Comparison of ENCODE assay signal across 8 cellular contexts in the genomic region with DNA sequence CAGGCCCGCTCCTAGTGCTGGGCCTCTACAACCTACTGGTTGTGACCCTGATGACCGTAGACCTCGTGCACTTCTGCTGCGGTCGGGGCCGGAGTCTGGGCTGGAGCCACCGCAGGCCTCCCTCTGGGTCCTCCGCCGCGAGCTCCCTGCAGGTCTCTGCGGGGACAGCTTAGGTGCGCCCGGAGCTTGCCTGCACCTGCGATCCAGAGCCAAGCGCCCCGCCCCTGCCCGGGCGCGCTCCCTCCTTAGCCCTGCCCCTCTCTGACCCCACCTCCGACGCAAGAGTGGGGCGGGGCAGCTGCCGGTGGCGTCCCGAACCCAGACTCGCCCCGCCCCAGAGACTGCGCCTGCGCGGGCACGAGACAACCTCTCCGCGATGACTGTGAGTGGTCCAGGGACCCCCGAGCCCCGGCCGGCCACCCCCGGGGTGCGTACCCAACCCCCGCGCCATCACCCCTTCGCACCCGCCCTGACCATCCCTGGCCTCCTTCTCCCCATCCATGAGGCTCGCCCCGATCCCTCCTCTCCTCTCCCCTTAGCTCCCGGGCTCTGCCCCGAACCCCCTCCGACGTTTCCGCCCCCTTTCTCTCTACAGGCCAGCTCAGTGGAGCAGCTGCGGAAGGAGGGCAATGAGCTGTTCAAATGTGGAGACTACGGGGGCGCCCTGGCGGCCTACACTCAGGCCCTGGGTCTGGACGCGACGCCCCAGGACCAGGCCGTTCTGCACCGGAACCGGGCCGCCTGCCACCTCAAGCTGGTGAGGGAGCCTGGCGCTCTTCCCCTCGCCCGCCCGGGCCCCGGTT. TPM values are rescaled to one million over a fixed set of nuclear protein-coding genes. Genes with fewer than 3 reads are reported as not detected.
A peak's percentile ranks its signal among the peaks of the same experiment; 100 is the strongest.
DNase-seq lines count a peak whose midpoint lies in the region; ATAC-seq and TF ChIP-seq lines count a peak whose summit lies in the region.

A gene with protein sequence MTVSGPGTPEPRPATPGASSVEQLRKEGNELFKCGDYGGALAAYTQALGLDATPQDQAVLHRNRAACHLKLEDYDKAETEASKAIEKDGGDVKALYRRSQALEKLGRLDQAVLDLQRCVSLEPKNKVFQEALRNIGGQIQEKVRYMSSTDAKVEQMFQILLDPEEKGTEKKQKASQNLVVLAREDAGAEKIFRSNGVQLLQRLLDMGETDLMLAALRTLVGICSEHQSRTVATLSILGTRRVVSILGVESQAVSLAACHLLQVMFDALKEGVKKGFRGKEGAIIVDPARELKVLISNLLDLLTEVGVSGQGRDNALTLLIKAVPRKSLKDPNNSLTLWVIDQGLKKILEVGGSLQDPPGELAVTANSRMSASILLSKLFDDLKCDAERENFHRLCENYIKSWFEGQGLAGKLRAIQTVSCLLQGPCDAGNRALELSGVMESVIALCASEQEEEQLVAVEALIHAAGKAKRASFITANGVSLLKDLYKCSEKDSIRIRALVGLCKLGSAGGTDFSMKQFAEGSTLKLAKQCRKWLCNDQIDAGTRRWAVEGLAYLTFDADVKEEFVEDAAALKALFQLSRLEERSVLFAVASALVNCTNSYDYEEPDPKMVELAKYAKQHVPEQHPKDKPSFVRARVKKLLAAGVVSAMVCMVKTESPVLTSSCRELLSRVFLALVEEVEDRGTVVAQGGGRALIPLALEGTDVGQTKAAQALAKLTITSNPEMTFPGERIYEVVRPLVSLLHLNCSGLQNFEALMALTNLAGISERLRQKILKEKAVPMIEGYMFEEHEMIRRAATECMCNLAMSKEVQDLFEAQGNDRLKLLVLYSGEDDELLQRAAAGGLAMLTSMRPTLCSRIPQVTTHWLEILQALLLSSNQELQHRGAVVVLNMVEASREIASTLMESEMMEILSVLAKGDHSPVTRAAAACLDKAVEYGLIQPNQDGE (plus strand): TSS at position 337 of the 803 bp plus-strand sequence. CDS start 40 bp downstream, at position 377.

- peak within 1 kb of the TSS; percentile 79 for H3K27ac ChIP-seq in CD4-positive, CD25-positive, alpha-beta regulatory T cell (ENCODE audit: insufficient read depth, low read length, poor library complexity, severe bottlenecking)
- H3K27ac ChIP-seq in lung (ENCODE audit: low read depth in 1 of 2, low read length in 1 of 2): peak within 1 kb of the TSS; percentile 60 to 73

- TF ChIP-seq CTCF in activated CD8-positive, alpha-beta T cell treated with anti-CD3 and anti-CD28 coated beads for 36 hours (IDR thresholded peaks at IDR 0.05): no peak
- no peak for TF ChIP-seq CTCF in lung (IDR thresholded peaks at IDR 0.05; ENCODE audit: control extremely low read depth, extremely low read depth)

- peak within 1 kb of the TSS; percentile 91 to 97 (median 93) for H3K27ac Mint-ChIP-seq in CD4-positive, CD25-positive, alpha-beta regulatory T cell
- peak within 1 kb of the TSS; percentile 91 for H3K27ac Mint-ChIP-seq in activated CD8-positive, alpha-beta T cell treated with anti-CD3 and anti-CD28 coated beads for 36 hours

- peaks cover 51% of the 10 kb centered on the region for H3K4me1 ChIP-seq in CD4-positive, CD25-positive, alpha-beta regulatory T cell (ENCODE audit: control insufficient read depth, insufficient read depth, low read length, poor library complexity, severe bottlenecking)
- peaks cover 0 to 22% of the 10 kb centered on the region in 2 donors for H3K4me1 ChIP-seq in lung (ENCODE audit: control insufficient read depth in 2 of 2, insufficient read depth in 2 of 2, low read length in 2 of 2)

- CTCF ChIA-PET in activated CD8-positive, alpha-beta T cell treated with anti-CD3 and anti-CD28 coated beads for 36 hours (lab: Charles Lee): interaction anchor here (0.7 to 11.3 kb wide), 25 partner anchors 7 to 287 kb away, joined by 3 to 255 read pairs (median 5); a partner anchor contains a TSS

- intact Hi-C loops in activated CD8-positive, alpha-beta T cell treated with anti-CD3 and anti-CD28 coated beads for 36 hours (cut with micrococcal nuclease): no loop called here

- peak within 1 kb of the TSS; percentile 73 to 94 (median 90) for H3K4me3 Mint-ChIP-seq in CD4-positive, CD25-positive, alpha-beta regulatory T cell
- H3K4me3 Mint-ChIP-seq in activated CD8-positive, alpha-beta T cell treated with anti-CD3 and anti-CD28 coated beads for 36 hours: peak within 1 kb of the TSS; percentile 74

- no peaks in the 10 kb centered on the region for H3K27me3 Mint-ChIP-seq in CD4-positive, CD25-positive, alpha-beta regulatory T cell
- no peaks in the 10 kb centered on the region for H3K27me3 Mint-ChIP-seq in activated CD8-positive, alpha-beta T cell treated with anti-CD3 and anti-CD28 coated beads for 36 hours

- POLR2A ChIA-PET in activated CD8-positive, alpha-beta T cell treated with anti-CD3 and anti-CD28 coated beads for 36 hours (lab: Charles Lee): interaction anchor here (0.7 to 13.4 kb wide), 11 partner anchors 9 to 218 kb away, joined by 3 to 133 read pairs (median 5); a partner anchor contains a TSS

- H3K9me3 ChIP-seq in CD4-positive, CD25-positive, alpha-beta regulatory T cell (ENCODE audit: control insufficient read depth in 2 of 2, low read length in 2 of 2): no peaks in the 10 kb centered on the region
- peaks cover 0 to 2% of the 10 kb centered on the region in 2 donors for H3K9me3 ChIP-seq in lung (ENCODE audit: control insufficient read depth in 2 of 2, insufficient read depth in 1 of 2, low read length in 1 of 2)

- peak; percentile 94 to 97 (median 96) for DNase-seq in CD4-positive, CD25-positive, alpha-beta regulatory T cell
- DNase-seq in HK-2 (ENCODE audit: unreplicated experiment) (peak; percentile 81), NCI-H82 treated with DMSO at 0.1 percent for 48 hours (lab: John Stamatoyannopoulos, UW; ENCODE audit: unreplicated experiment) (peak; percentile 70), ecto neural progenitor cell (ENCODE audit: low spot score) (peak; percentile 94), lung (ENCODE audit: low spot score) (peak; percentile 94)
- DNase-seq in activated CD8-positive, alpha-beta T cell treated with anti-CD3 and anti-CD28 coated beads for 36 hours: peak; percentile 97
- DNase-seq in stimulated activated CD4-positive, alpha-beta T cell treated with anti-CD3 and anti-CD28 coated beads, TNF-alpha, amount 100 ng/mL, for 4 hours (ENCODE audit: low read depth in 3 of 3): peak; percentile 92 to 98 (median 95)

- peak within 1 kb of the TSS; percentile 84 for H3K4me3 ChIP-seq in CD4-positive, CD25-positive, alpha-beta regulatory T cell (ENCODE audit: low read depth, low read length)
- peak within 1 kb of the TSS; percentile 71 for H3K4me3 ChIP-seq in lung

- H3K9me3 Mint-ChIP-seq in CD4-positive, CD25-positive, alpha-beta regulatory T cell: no peaks in the 10 kb centered on the region
- no peaks in the 10 kb centered on the region for H3K9me3 Mint-ChIP-seq in activated CD8-positive, alpha-beta T cell treated with anti-CD3 and anti-CD28 coated beads for 36 hours

- peak; percentile 74 to 80 for ATAC-seq in CD4-positive, CD25-positive, alpha-beta regulatory T cell (ENCODE audit: low read depth in 2 of 2)
- ATAC-seq in GM19452 (IDR thresholded peaks at IDR 0.05; ENCODE audit: unreplicated experiment) (peak; percentile 53), lung (ENCODE audit: insufficient read depth, low FRiP score) (peak; percentile 86)
- peak; percentile 81 for ATAC-seq in activated CD8-positive, alpha-beta T cell treated with anti-CD3 and anti-CD28 coated beads for 36 hours

- 0 to 1% methylated on average over 54 to 65 of the region's 65 CpGs for WGBS in lung, 2 donors

- peaks cover 16% of the 10 kb centered on the region for H3K36me3 ChIP-seq in CD4-positive, CD25-positive, alpha-beta regulatory T cell (ENCODE audit: control insufficient read depth, insufficient read depth, low read length)
- H3K36me3 ChIP-seq in lung (ENCODE audit: control insufficient read depth in 2 of 2, insufficient read depth in 2 of 2, low read length in 2 of 2): peaks cover 9% of the 10 kb centered on the region in 2 donors

- H3K36me3 Mint-ChIP-seq in CD4-positive, CD25-positive, alpha-beta regulatory T cell: peaks cover 15% of the 10 kb centered on the region
- H3K36me3 Mint-ChIP-seq in activated CD8-positive, alpha-beta T cell treated with anti-CD3 and anti-CD28 coated beads for 36 hours (ENCODE audit: low read depth): peaks cover 22% of the 10 kb centered on the region

- H3K27me3 ChIP-seq in CD4-positive, CD25-positive, alpha-beta regulatory T cell (ENCODE audit: control insufficient read depth, insufficient read depth, low read length): no peaks in the 10 kb centered on the region
- no peaks in the 10 kb centered on the region for H3K27me3 ChIP-seq in lung (ENCODE audit: control insufficient read depth, insufficient read depth)

- peaks cover 5 to 54% (median 28%) of the 10 kb centered on the region in 4 donors for H3K4me1 Mint-ChIP-seq in CD4-positive, CD25-positive, alpha-beta regulatory T cell
- H3K4me1 Mint-ChIP-seq in activated CD8-positive, alpha-beta T cell treated with anti-CD3 and anti-CD28 coated beads for 36 hours (ENCODE audit: low read depth): peaks cover 32% of the 10 kb centered on the region

RNA-seq across cellular contexts. Expression of the gene that starts here (rescaled TPM):
- 48.3 TPM for total RNA-seq in CD4-positive, CD25-positive, alpha-beta regulatory T cell
- 10 to 100 TPM; 45.4 to 65.9 (median 59.3) TPM for polyA plus RNA-seq in CD4-positive, CD25-positive, alpha-beta regulatory T cell
- 10 to 100 TPM; 65.0 to 66.8 TPM for total RNA-seq in activated CD8-positive, alpha-beta T cell treated with anti-CD3 and anti-CD28 coated beads for 36 hours
- 10 to 100 TPM; 58.7 to 59.6 TPM for total RNA-seq in lung
- polyA plus RNA-seq in lung: 10 to 100 TPM; 34.4 to 47.9 TPM

Comparison
In these comparisons a context has a peak if more than half of its experiments do, and no peak if none do; other contexts are left out.
1. Peak in every context shown above with its lines: DNase-seq, ATAC-seq, H3K4me3 ChIP-seq and H3K27ac ChIP-seq.